In the genomic region with DNA sequence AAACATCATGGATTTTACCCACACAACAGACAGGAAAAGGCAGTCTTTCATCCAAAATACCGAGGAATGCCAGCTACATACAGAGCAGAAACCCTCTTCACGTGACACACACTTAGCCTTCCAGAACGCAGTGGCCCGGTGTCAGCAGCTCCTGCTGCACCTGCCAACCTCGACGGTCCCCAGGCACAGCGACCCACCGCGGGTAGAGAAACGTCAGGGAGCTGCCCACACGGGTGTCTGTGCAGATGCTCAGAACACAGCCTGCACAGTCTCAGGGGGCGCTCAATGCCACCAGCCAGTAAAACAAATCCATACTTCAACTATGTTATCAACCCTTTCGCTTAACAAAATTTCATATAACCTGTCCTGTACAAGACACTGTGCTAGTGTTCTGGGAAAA, we compare ENCODE assay signal across 17 cellular contexts.
DNase-seq lines count a peak whose midpoint lies in the region; ATAC-seq and TF ChIP-seq lines count a peak whose summit lies in the region.
"Had no signal": no experiment of that assay in that cellular context is flagged by ENCODE, and none has a peak within 500 bp of the region (broad histone marks: within the 10 kb centered on the region; RNA-seq: fewer than 3 reads in every experiment).

No MANE protein-coding gene starts in this region.

- in situ Hi-C loops in G401 (cut with HindIII; ENCODE audit: low sequenced_read_pairs) = no loop called here

- no peak for ATAC-seq in GM21381 (IDR thresholded peaks at IDR 0.05; ENCODE audit: unreplicated experiment)

- peaks cover 0 to 4% (median 3%) of the 10 kb centered on the region in 5 experiments for H3K9me3 Mint-ChIP-seq in brain
- H3K9me3 Mint-ChIP-seq: CD4-positive, alpha-beta memory T cell; T-helper 1 cell treated with Interleukin-12 subunit alpha and Interleukin-12 subunit beta and Interleukin-4 antibody, amounts not matched to agents 30 μg/mL and 1 μg/mL, for 36 hours had no signal

- peak overlapping the region; percentile 37 to 94 (median 71) for H3K27ac Mint-ChIP-seq in brain
- H3K27ac Mint-ChIP-seq: CD4-positive, alpha-beta memory T cell; T-helper 1 cell treated with Interleukin-12 subunit alpha and Interleukin-12 subunit beta and Interleukin-4 antibody, amounts not matched to agents 30 μg/mL and 1 μg/mL, for 36 hours had no signal

- TF ChIP-seq CTCF in brain (conservative IDR thresholded peaks at IDR 0.05) = no peak

- DNase-seq in NCI-H2171 treated with DMSO at 0.1 percent for 48 hours (lab: John Stamatoyannopoulos, UW) (peak; percentile 21), NCI-H2171 (lab: John Stamatoyannopoulos, UW) (no peak), G401 (ENCODE audit: low spot score) (peak; percentile 7), posterior vena cava (ENCODE audit: low spot score) (peak; percentile 59), GDM1 (lab: John Stamatoyannopoulos, UW) (no peak)
- DNase-seq: ACHN; AML-193; CD4-positive, alpha-beta memory T cell; GM23248; HCEC 1CT; NCI-H146; NCI-H2081; NCI-H510A; NCI-H82 had no signal

- peak overlapping the region in 1 of 5 experiments; percentile 25 for H3K4me3 Mint-ChIP-seq in brain
- H3K4me3 Mint-ChIP-seq: CD4-positive, alpha-beta memory T cell; T-helper 1 cell treated with Interleukin-12 subunit alpha and Interleukin-12 subunit beta and Interleukin-4 antibody, amounts not matched to agents 30 μg/mL and 1 μg/mL, for 36 hours had no signal

- intact Hi-C loops in posterior vena cava (cut with DNase I) = no loop called here

- no peaks in the 10 kb centered on the region for H3K36me3 Mint-ChIP-seq in brain
- H3K36me3 Mint-ChIP-seq: CD4-positive, alpha-beta memory T cell had no signal

- peaks cover 64% of the 10 kb centered on the region for H3K4me1 Mint-ChIP-seq in brain
- H3K4me1 Mint-ChIP-seq: CD4-positive, alpha-beta memory T cell had no signal

- H3K27me3 Mint-ChIP-seq in brain = peaks cover 5% of the 10 kb centered on the region

Comparison
In these comparisons a context has a peak if more than half of its experiments do, and no peak if none do; other contexts are left out.
1. DNase-seq: peak in NCI-H2171 treated with DMSO at 0.1 percent for 48 hours (single experiment), G401 (single experiment) and posterior vena cava (single experiment); none in NCI-H2171 (single experiment) and GDM1 (single experiment).